11 cellular contexts compared by ENCODE assay signal in the genomic region with DNA sequence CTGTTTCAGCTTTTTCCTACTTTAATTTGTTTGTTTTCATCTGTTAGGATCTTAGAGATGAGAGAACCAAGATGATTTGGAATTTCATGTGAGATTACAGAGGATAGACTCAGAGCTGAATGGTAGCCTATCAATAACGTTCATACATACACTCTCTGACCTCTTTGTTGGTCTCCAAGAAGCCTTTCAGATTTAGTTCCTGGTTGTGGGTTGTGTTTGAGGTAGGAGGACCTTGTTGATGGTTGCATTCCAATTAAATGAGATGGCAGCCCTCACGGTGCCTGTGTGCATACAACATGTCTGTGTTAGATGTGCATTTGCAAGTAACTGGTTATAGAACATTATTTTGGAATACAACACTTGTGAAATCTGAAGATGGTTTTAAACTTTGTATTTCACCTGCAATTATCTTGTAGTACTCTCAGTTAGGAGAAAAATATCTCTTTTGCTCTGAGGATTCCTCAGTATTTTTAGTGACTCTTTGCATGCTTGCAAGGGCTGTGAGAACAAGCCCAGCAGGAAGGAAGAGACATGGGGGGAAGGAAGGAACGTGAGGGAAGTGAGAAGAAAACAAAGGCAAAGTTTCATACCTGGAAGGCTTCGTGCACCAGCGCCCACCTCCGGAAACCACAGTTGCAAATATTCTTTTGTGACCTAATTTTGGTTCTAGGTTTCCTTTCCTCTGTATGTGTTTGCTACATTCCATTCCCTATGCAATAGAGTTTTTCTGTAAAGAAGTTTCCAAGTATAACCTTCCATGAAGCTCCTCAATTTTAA.
DNase-seq lines count a peak whose midpoint lies in the region; ATAC-seq lines count a peak whose summit lies in the region.
"Had no signal": no experiment of that assay in that cellular context is flagged by ENCODE, and none has a peak within 500 bp of the region (broad histone marks: within the 10 kb centered on the region; RNA-seq: fewer than 3 reads in every experiment).

No MANE protein-coding gene starts in this region.

- no peaks in the 10 kb centered on the region for H3K9me3 Mint-ChIP-seq in T-helper 1 cell treated with Interleukin-12 subunit alpha and Interleukin-12 subunit beta and Interleukin-4 antibody, amounts not matched to agents 30 μg/mL and 1 μg/mL, for 36 hours
- no peaks in the 10 kb centered on the region for H3K9me3 Mint-ChIP-seq in effector memory CD8-positive, alpha-beta T cell

- H3K36me3 Mint-ChIP-seq in T-helper 1 cell treated with Interleukin-12 subunit alpha and Interleukin-12 subunit beta and Interleukin-4 antibody, amounts not matched to agents 30 μg/mL and 1 μg/mL, for 36 hours (ENCODE audit: low read depth): peaks cover 2% of the 10 kb centered on the region
- peaks cover 11% of the 10 kb centered on the region for H3K36me3 Mint-ChIP-seq in effector memory CD8-positive, alpha-beta T cell (ENCODE audit: insufficient read depth)

- DNase-seq in activated T-cell treated with anti-CD3 and anti-CD28 coated beads for 1 hour (ENCODE audit: low read depth) (peak; percentile 9), UCSD-AML1 (lab: John Stamatoyannopoulos, UW; ENCODE audit: unreplicated experiment) (no peak)
- no peak for DNase-seq in activated T-cell treated with anti-CD3 and anti-CD28 coated beads, Interleukin-2, amount 50 U/mL, for 1 hour
- peak; percentile 20 to 22 (median 21) for DNase-seq in effector memory CD8-positive, alpha-beta T cell
- peak; percentile 23 for DNase-seq in stimulated activated naive CD8-positive, alpha-beta T cell treated with anti-CD3 and anti-CD28 coated beads, Interleukin-15, Interleukin-2, amounts not matched to agents 100 U/mL and 50 U/mL, for 24 hours
- no peak for DNase-seq in activated CD4-positive, CD25-positive, alpha-beta regulatory T cell treated with anti-CD3 and anti-CD28 coated beads, Interleukin-2, amount 50 U/mL, for 72 hours
- DNase-seq: ACHN, NCI-H510A treated with DMSO at 0.1 percent for 48 hours, occipital lobe had no signal

- H3K27me3 Mint-ChIP-seq in T-helper 1 cell treated with Interleukin-12 subunit alpha and Interleukin-12 subunit beta and Interleukin-4 antibody, amounts not matched to agents 30 μg/mL and 1 μg/mL, for 36 hours (ENCODE audit: low read depth): peaks cover 24% of the 10 kb centered on the region
- H3K27me3 Mint-ChIP-seq in effector memory CD8-positive, alpha-beta T cell: no peaks in the 10 kb centered on the region

- peak overlapping the region; percentile 70 for H3K4me3 Mint-ChIP-seq in T-helper 1 cell treated with Interleukin-12 subunit alpha and Interleukin-12 subunit beta and Interleukin-4 antibody, amounts not matched to agents 30 μg/mL and 1 μg/mL, for 36 hours
- H3K4me3 Mint-ChIP-seq in effector memory CD8-positive, alpha-beta T cell: peak overlapping the region; percentile 45 to 64

- ATAC-seq in effector memory CD8-positive, alpha-beta T cell (replicated peaks): peak; percentile 63
- ATAC-seq in stimulated activated naive CD8-positive, alpha-beta T cell treated with anti-CD3 and anti-CD28 coated beads, Interleukin-15, Interleukin-2, amounts not matched to agents 100 U/mL and 50 U/mL, for 24 hours: peak; percentile 45
- ATAC-seq in GM21447 (IDR thresholded peaks at IDR 0.05; ENCODE audit: unreplicated experiment): no peak

- peaks cover 41% of the 10 kb centered on the region for H3K4me1 Mint-ChIP-seq in T-helper 1 cell treated with Interleukin-12 subunit alpha and Interleukin-12 subunit beta and Interleukin-4 antibody, amounts not matched to agents 30 μg/mL and 1 μg/mL, for 36 hours (ENCODE audit: low read depth)
- H3K4me1 Mint-ChIP-seq in effector memory CD8-positive, alpha-beta T cell (ENCODE audit: low read depth in 2 of 2): peaks cover 57 to 59% of the 10 kb centered on the region in 2 donors

- peak overlapping the region; percentile 21 for H3K27ac Mint-ChIP-seq in T-helper 1 cell treated with Interleukin-12 subunit alpha and Interleukin-12 subunit beta and Interleukin-4 antibody, amounts not matched to agents 30 μg/mL and 1 μg/mL, for 36 hours
- peak overlapping the region; percentile 91 to 96 for H3K27ac Mint-ChIP-seq in effector memory CD8-positive, alpha-beta T cell

Comparison
In these comparisons a context has a peak if more than half of its experiments do, and no peak if none do; other contexts are left out.
1. DNase-seq: peak in activated T-cell treated with anti-CD3 and anti-CD28 coated beads for 1 hour (single experiment), effector memory CD8-positive, alpha-beta T cell (3 of 3) and stimulated activated naive CD8-positive, alpha-beta T cell treated with anti-CD3 and anti-CD28 coated beads, Interleukin-15, Interleukin-2, amounts not matched to agents 100 U/mL and 50 U/mL, for 24 hours (single experiment); none in activated T-cell treated with anti-CD3 and anti-CD28 coated beads, Interleukin-2, amount 50 U/mL, for 1 hour (single experiment), UCSD-AML1 (single experiment) and activated CD4-positive, CD25-positive, alpha-beta regulatory T cell treated with anti-CD3 and anti-CD28 coated beads, Interleukin-2, amount 50 U/mL, for 72 hours (single experiment).